9 cellular contexts compared by ENCODE assay signal in genomic region chr10:43263551-43264323, GRCh38. TPM values are rescaled to one million over a fixed set of nuclear protein-coding genes. Genes with fewer than 3 reads are reported as not detected.
A peak's percentile ranks its signal among the peaks of the same experiment; 100 is the strongest.
DNase-seq lines count a peak whose midpoint lies in the region; ATAC-seq and TF ChIP-seq lines count a peak whose summit lies in the region.
"Had no signal": no experiment of that assay in that cellular context is flagged by ENCODE, and none has a peak within 500 bp of the region (broad histone marks: within the 10 kb centered on the region; RNA-seq: fewer than 3 reads in every experiment).

No MANE protein-coding gene starts in this region.

- peak overlapping the region; percentile 4 for H3K14ac ChIP-seq in neuronal stem cell (ENCODE audit: low read length)

- peak overlapping the region; percentile 80 for H3K18ac ChIP-seq in neuronal stem cell (ENCODE audit: low read length)

- no peaks in the 10 kb centered on the region for H3K36me3 ChIP-seq in neuronal stem cell (replicated peaks in 1 of 2; ENCODE audit: control insufficient read depth in 2 of 2, insufficient read depth in 2 of 2, low read length in 2 of 2)

- peaks cover 2 to 3% of the 10 kb centered on the region in 2 donors for H3K9me3 ChIP-seq in neuronal stem cell (replicated peaks in 1 of 2; ENCODE audit: control insufficient read depth in 2 of 2, insufficient read depth in 1 of 2, low read depth in 1 of 2, low read length in 2 of 2)

- TF ChIP-seq POLR2A in GM18505 (IDR thresholded peaks at IDR 0.05; ENCODE audit: borderline replicate concordance, extremely low read depth, insufficient read depth, insufficient read length), result no peak

- peak; percentile 34 for TF ChIP-seq CTCF in HFF-Myc (IDR thresholded peaks at IDR 0.05; ENCODE audit: low read depth, low read length, missing control alignments)
- TF ChIP-seq CTCF in chondrocyte (IDR thresholded peaks at IDR 0.05), result peak; percentile 53

- H2BK5ac ChIP-seq in neuronal stem cell (ENCODE audit: low read length), result no peak overlapping the region

- peak overlapping the region; percentile 84 for H2AK5ac ChIP-seq in neuronal stem cell (ENCODE audit: low read depth, low read length)

- no peak overlapping the region for H3K27ac ChIP-seq in neuronal stem cell (replicated peaks; ENCODE audit: low read length)
- H3K27ac ChIP-seq: epithelial cell of prostate had no signal

- ATAC-seq in GM18505 (IDR thresholded peaks at IDR 0.05; ENCODE audit: unreplicated experiment) (no peak), HG02884 (IDR thresholded peaks at IDR 0.05; ENCODE audit: unreplicated experiment) (no peak)
- ATAC-seq: T-helper 17 cell had no signal

- H4K91ac ChIP-seq in neuronal stem cell (ENCODE audit: low read depth, low read length, poor library complexity), result no peak overlapping the region

- H3K9ac ChIP-seq in neuronal stem cell (ENCODE audit: low read depth, low read length, poor library complexity), result no peak overlapping the region

- H2BK120ac ChIP-seq in neuronal stem cell (ENCODE audit: low read depth, low read length), result no peak overlapping the region

- peaks cover 43% of the 10 kb centered on the region for H3K27me3 Mint-ChIP-seq in chondrocyte (ENCODE audit: low read depth)

- no peak overlapping the region for H4K8ac ChIP-seq in neuronal stem cell (ENCODE audit: low read depth, low read length)

- peak; percentile 65 for DNase-seq in D341Med (ENCODE audit: low spot score)
- no peak for DNase-seq in HFF-Myc (ENCODE audit: extremely low read depth, low read depth)
- DNase-seq in chondrocyte (ENCODE audit: low spot score), result no peak
- no peak for DNase-seq in neuronal stem cell (ENCODE audit: low spot score)
- no peak for DNase-seq in SIG-M5 (lab: John Stamatoyannopoulos, UW)

- peaks cover 1% of the 10 kb centered on the region for H3K79me1 ChIP-seq in neuronal stem cell (ENCODE audit: low read depth, low read length)

- H3K4me1 ChIP-seq in neuronal stem cell (ENCODE audit: control insufficient read depth in 2 of 2, insufficient read depth in 1 of 2, low read depth in 1 of 2, low read length in 2 of 2), result peaks cover 3 to 10% of the 10 kb centered on the region in 2 donors

- WGBS in neuronal stem cell (ENCODE audit: extremely low coverage in 2 of 2, insufficient read length in 2 of 2, insufficient replicate concordance in 1 of 2), 2 donors, result no CpG with 5 or more reads among the region's 20 CpGs

- peak overlapping the region; percentile 58 for H2BK12ac ChIP-seq in neuronal stem cell (ENCODE audit: low read length)

- peak overlapping the region; percentile 67 for H2BK15ac ChIP-seq in neuronal stem cell (ENCODE audit: low read length)

- no peak overlapping the region for H3K27ac Mint-ChIP-seq in chondrocyte (ENCODE audit: unreplicated experiment)

- H3K4me1 Mint-ChIP-seq in chondrocyte (ENCODE audit: low read depth), result peaks cover 12% of the 10 kb centered on the region

- H2AFZ ChIP-seq in neuronal stem cell (ENCODE audit: low read length), result no peak overlapping the region

- no peak overlapping the region for H3K4me3 Mint-ChIP-seq in chondrocyte (ENCODE audit: unreplicated experiment)
- H3K4me3 Mint-ChIP-seq: T-helper 17 cell had no signal

- no peaks in the 10 kb centered on the region for H3K9me3 Mint-ChIP-seq in chondrocyte (ENCODE audit: low read depth)

- no peak overlapping the region for H3K4ac ChIP-seq in neuronal stem cell (ENCODE audit: low read length)

- peak overlapping the region; percentile 93 for H3K23ac ChIP-seq in neuronal stem cell (ENCODE audit: low read depth, low read length, poor library complexity)

- H3K36me3 Mint-ChIP-seq in chondrocyte (ENCODE audit: low read depth), result no peaks in the 10 kb centered on the region

- no peak overlapping the region for H3K4me3 ChIP-seq in HFF-Myc (replicated peaks; ENCODE audit: low read depth, low read length)
- H3K4me3 ChIP-seq in neuronal stem cell (ENCODE audit: low read length in 2 of 2), result no peak overlapping the region

- H3K27me3 ChIP-seq in neuronal stem cell (ENCODE audit: control insufficient read depth in 3 of 3, insufficient read depth in 3 of 3, low read depth in 1 of 3, low read length in 3 of 3), result peaks cover 8 to 66% (median 38%) of the 10 kb centered on the region in 3 experiments

- no peak overlapping the region for H3K4me2 ChIP-seq in neuronal stem cell (ENCODE audit: insufficient read depth, low read length, poor library complexity, severe bottlenecking)

RNA-seq across cellular contexts. Expression of gene RASGEF1A, which starts 3.1 kb away (rescaled TPM):
- 0.05 to 0.18 TPM in 2 of 3 replicates, not detected in the other for total RNA-seq in chondrocyte
- 3.5 TPM for polyA plus RNA-seq in neuronal stem cell (2013, experiment 1 of 2)
- 3.6 TPM for polyA plus RNA-seq in neuronal stem cell (2013, experiment 2 of 2)
